In genomic region chr11:34191592-34191991, GRCh38 we compare ENCODE assay signal across 18 cellular contexts.
DNase-seq lines count a peak whose midpoint lies in the region; ATAC-seq and TF ChIP-seq lines count a peak whose summit lies in the region.
"Had no signal": no experiment of that assay in that cellular context is flagged by ENCODE, and none has a peak within 500 bp of the region (broad histone marks: within the 10 kb centered on the region; RNA-seq: fewer than 3 reads in every experiment).

No MANE protein-coding gene starts in this region.

- no TSS peak for BruUV-seq in HCT116 (replicated peaks; lab: Mats Ljungman, UMichigan)

- intact Hi-C loops in HCT116 (cut with micrococcal nuclease) (loop anchor here (5.0 kb wide), 1 partner anchor 166 kb away; the partner anchor contains the start of gene ABTB2), tibial artery (cut with DNase I; ENCODE audit: low total_unique reads) (no loop called here), left ventricle myocardium superior (cut with micrococcal nuclease) (no loop called here)

- no peak overlapping the region for H3K27ac ChIP-seq in HCT116 (ENCODE audit: low read depth, low read length)
- H3K27ac ChIP-seq in fibroblast of lung (ENCODE audit: insufficient read depth, low read length) = peak overlapping the region; percentile 94
- H3K27ac ChIP-seq in tibial artery = peak overlapping the region; percentile 74 to 77

- no peak for TF ChIP-seq POLR2A in HCT116 (IDR thresholded peaks at IDR 0.05; ENCODE audit: borderline replicate concordance, extremely low read depth, insufficient read depth, insufficient read length)

- H3K4me3 ChIP-seq in HCT116 (replicated peaks in 1 of 2; ENCODE audit: low read depth in 1 of 2, low read length in 2 of 2) (no peak overlapping the region), fibroblast of lung (replicated peaks in 1 of 4; ENCODE audit: control extremely low read depth in 1 of 4, insufficient read depth in 1 of 4, low read depth in 3 of 4, low read length in 4 of 4) (no peak overlapping the region), tibial artery (no peak overlapping the region)
- H3K4me3 ChIP-seq: left ventricle myocardium inferior, SJSA1, skin epidermis, upper lobe of left lung had no signal

- H3K36me3 ChIP-seq in HCT116 (ENCODE audit: control insufficient read depth in 1 of 2, insufficient read depth in 2 of 2, low read length in 2 of 2) (no peaks in the 10 kb centered on the region), fibroblast of lung (ENCODE audit: control insufficient read depth, insufficient read depth, low read length) (no peaks in the 10 kb centered on the region), tibial artery (peaks cover 0 to 6% (median 2%) of the 10 kb centered on the region in 3 donors)
- H3K36me3 ChIP-seq: SJSA1, upper lobe of left lung had no signal

- DNase-seq in HCT116 (ENCODE audit: low read depth, low spot score) (no peak), SK-MEL-5 (ENCODE audit: low read depth, low spot score) (peak; percentile 26), fibroblast of lung (ENCODE audit: low read depth in 2 of 2) (no peak), tibial artery (no peak), left ventricle myocardium superior (no peak), AG08395 (ENCODE audit: low spot score) (no peak), G401 (ENCODE audit: low spot score) (no peak)
- DNase-seq: activated effector memory CD4-positive, alpha-beta T cell treated with anti-CD3 and anti-CD28 coated beads, Interleukin-2, amount 50 U/mL, for 16 hours; activated naive CD8-positive, alpha-beta T cell treated with anti-CD3 and anti-CD28 coated beads for 36 hours; aorta; dermis blood vessel endothelial cell; left ventricle myocardium inferior; NCI-H2081 treated with DMSO at 0.1 percent for 48 hours; NCI-H345; NCI-H748 treated with DMSO at 0.1 percent for 48 hours; upper lobe of left lung had no signal

- H3K4me2 ChIP-seq in HCT116 (ENCODE audit: low read length) = no peak overlapping the region
- peak overlapping the region; percentile 40 for H3K4me2 ChIP-seq in fibroblast of lung (ENCODE audit: extremely low read depth, insufficient read depth, low read length)

- ATAC-seq in HCT116 (peak; percentile 59), left ventricle myocardium superior (no peak)

- H3K9ac ChIP-seq in HCT116 (ENCODE audit: low read length) (no peak overlapping the region), fibroblast of lung (ENCODE audit: insufficient read depth, low read length) (no peak overlapping the region)

- H3K27me3 ChIP-seq in HCT116 (ENCODE audit: insufficient read depth, low read length) = no peaks in the 10 kb centered on the region
- H3K27me3 ChIP-seq in fibroblast of lung (ENCODE audit: control insufficient read depth, insufficient read depth, low read length) = no peaks in the 10 kb centered on the region
- H3K27me3 ChIP-seq in tibial artery = no peaks in the 10 kb centered on the region
- H3K27me3 ChIP-seq: SJSA1, upper lobe of left lung had no signal

- POLR2A ChIA-PET in HCT116 (lab: Charles Lee) = no interaction called here

- in situ Hi-C loops in SK-MEL-5 (cut with HindIII; ENCODE audit: low pct_unique_long_range_greater_than_20kb, low sequenced_read_pairs) = no loop called here
- in situ Hi-C loops in G401 (cut with HindIII; ENCODE audit: low sequenced_read_pairs) = no loop called here

- H4K20me1 ChIP-seq in HCT116 (ENCODE audit: insufficient read depth) = no peaks in the 10 kb centered on the region
- H4K20me1 ChIP-seq in fibroblast of lung (ENCODE audit: control insufficient read depth, extremely low read depth, insufficient read depth, low read length) = no peaks in the 10 kb centered on the region

- H3K79me2 ChIP-seq in HCT116 (ENCODE audit: insufficient read depth, low read length) (no peaks in the 10 kb centered on the region), fibroblast of lung (ENCODE audit: control insufficient read depth, insufficient read depth, low read length) (no peaks in the 10 kb centered on the region)

- RAD21 ChIA-PET in HCT116 (lab: Charles Lee; ENCODE audit: low non-redundant PET in 1 of 2, low total read pairs in 2 of 2, uncharacterized antibody in 2 of 2, unreplicated experiment in 2 of 2) = interaction anchor here in 1 of 2 experiments (1.0 kb wide), 1 partner anchor 17 kb away, joined by 4 read pairs; no protein-coding TSS in a partner anchor

- TF ChIP-seq RAD21 in HCT116 (IDR thresholded peaks at IDR 0.05; ENCODE audit: low read depth) = no peak

- CTCF ChIA-PET in HCT116 (lab: Charles Lee) = no interaction called here

- H3K9me3 ChIP-seq in HCT116 (ENCODE audit: control insufficient read depth in 1 of 2, insufficient read depth in 1 of 2, low read depth in 1 of 2, low read length in 2 of 2) (no peaks in the 10 kb centered on the region), fibroblast of lung (ENCODE audit: control insufficient read depth, insufficient read depth, low read depth, low read length) (no peaks in the 10 kb centered on the region), tibial artery (no peaks in the 10 kb centered on the region)
- H3K9me3 ChIP-seq: left ventricle myocardium inferior, SJSA1, upper lobe of left lung had no signal

- H3K4me1 ChIP-seq in HCT116 (ENCODE audit: control insufficient read depth in 1 of 2, insufficient read depth in 2 of 2, low read length in 2 of 2) (peaks cover 19 to 42% of the 10 kb centered on the region in 2 experiments), fibroblast of lung (ENCODE audit: control insufficient read depth, extremely low read depth, insufficient read depth, low read length) (peaks cover 22% of the 10 kb centered on the region), tibial artery (peaks cover 0 to 31% (median 13%) of the 10 kb centered on the region in 4 donors)
- H3K4me1 ChIP-seq: upper lobe of left lung had no signal

- no peak overlapping the region for H2AFZ ChIP-seq in HCT116 (ENCODE audit: low read depth, low read length, poor library complexity, severe bottlenecking)
- no peak overlapping the region for H2AFZ ChIP-seq in fibroblast of lung (ENCODE audit: low read length)

- no peaks in the 10 kb centered on the region for H3K9me2 ChIP-seq in HCT116 (ENCODE audit: insufficient read depth)

- TF ChIP-seq CTCF in HCT116 (IDR thresholded peaks at IDR 0.05 in 2 of 3, conservative IDR thresholded peaks at IDR 0.05 in 1 of 3; ENCODE audit: borderline replicate concordance in 1 of 3, insufficient read depth in 1 of 3, low read depth in 2 of 3, low read length in 2 of 3) (no peak), fibroblast of lung (conservative IDR thresholded peaks at IDR 0.05 in 1 of 2, IDR thresholded peaks at IDR 0.05 in 1 of 2; ENCODE audit: low read depth in 1 of 2, low read length in 2 of 2) (no peak), tibial artery (IDR thresholded peaks at IDR 0.05) (no peak)

TF ChIP-seq in HCT116, 20 proteins besides CTCF, POLR2A, EP300 and RAD21:
- TF ChIP-seq ZBTB33 (IDR thresholded peaks at IDR 0.05; ENCODE audit: extremely low read depth, insufficient replicate concordance, low read length) = no peak
- TF ChIP-seq ZFX (IDR thresholded peaks at IDR 0.05) = no peak
- no peak for TF ChIP-seq YY1 (IDR thresholded peaks at IDR 0.05; ENCODE audit: extremely low read depth, insufficient replicate concordance, low read depth, low read length)
